19 cellular contexts compared by ENCODE assay signal in genomic region chr7:116148108-116148507, GRCh38.
DNase-seq lines count a peak whose midpoint lies in the region; ATAC-seq, FAIRE-seq and TF ChIP-seq lines count a peak whose summit lies in the region.
"Had no signal": no experiment of that assay in that cellular context is flagged by ENCODE, and none has a peak within 500 bp of the region (broad histone marks: within the 10 kb centered on the region; RNA-seq: fewer than 3 reads in every experiment).

No MANE protein-coding gene starts in this region.

- H3K27me3 ChIP-seq in H1 (replicated peaks in 1 of 4; ENCODE audit: control insufficient read depth in 3 of 4, extremely low read depth in 1 of 4, insufficient read depth in 3 of 4, low read length in 3 of 4) = no peaks in the 10 kb centered on the region
- no peaks in the 10 kb centered on the region for H3K27me3 ChIP-seq in ascending aorta
- H3K27me3 ChIP-seq: BLaER1 treated with 17β-estradiol and CSF1 and Interleukin-3, amounts not matched to agents 10 nM and 100 nM had no signal

- H4K91ac ChIP-seq in H1 (replicated peaks; ENCODE audit: insufficient read length, low read length) = no peak overlapping the region

- ATAC-seq in Right ventricle myocardium superior (ENCODE audit: poor library complexity) (peak; percentile 55), GM18511 (IDR thresholded peaks at IDR 0.05; ENCODE audit: unreplicated experiment) (no peak), HG02870 (IDR thresholded peaks at IDR 0.05; ENCODE audit: unreplicated experiment) (no peak)
- ATAC-seq: GM23338, HCT116 had no signal

- TF ChIP-seq CTCF in H1 (IDR thresholded peaks at IDR 0.05; ENCODE audit: control extremely low read depth in 1 of 3, insufficient read depth in 1 of 3, low read depth in 1 of 3, low read length in 3 of 3) (no peak), ascending aorta (IDR thresholded peaks at IDR 0.05) (no peak)

- intact Hi-C loops in Right ventricle myocardium superior (cut with DNase I) = no loop called here
- intact Hi-C loops in cardiac septum (cut with DNase I) = no loop called here
- intact Hi-C loops in ascending aorta (cut with DNase I) = no loop called here

- no peaks in the 10 kb centered on the region for H3K79me2 ChIP-seq in H1 (ENCODE audit: control insufficient read depth in 1 of 2, insufficient read depth in 2 of 2, low read length in 2 of 2)

- no peak overlapping the region for H2BK12ac ChIP-seq in H1 (ENCODE audit: low read depth, low read length)

- H2BK15ac ChIP-seq in H1 (ENCODE audit: low read length) = no peak overlapping the region

- H3K9me3 ChIP-seq in KOPT-K1 (ENCODE audit: insufficient read depth, low read length, poor library complexity, severe bottlenecking) (no peaks in the 10 kb centered on the region), H1 (ENCODE audit: insufficient read depth in 2 of 2, low read depth in 1 of 2, low read length in 1 of 2) (no peaks in the 10 kb centered on the region), ascending aorta (no peaks in the 10 kb centered on the region)

- no peak overlapping the region for H2AK5ac ChIP-seq in H1 (ENCODE audit: low read depth, low read length)

- FAIRE-seq in H1 (lab: Jason Lieb, UNC) = no peak
- FAIRE-seq: G401.6, GM18507 had no signal

- 0 out of 2 replicates have a peak overlapping the region, but pooled peaks have one; percentile 69 for H2AFZ ChIP-seq in H1 (ENCODE audit: low read length)
- H2AFZ ChIP-seq: GM23338 had no signal

- H3K36me3 ChIP-seq in KOPT-K1 (ENCODE audit: insufficient read depth, low read length) = no peaks in the 10 kb centered on the region
- no peaks in the 10 kb centered on the region for H3K36me3 ChIP-seq in H1 (ENCODE audit: control insufficient read depth in 2 of 4, insufficient read depth in 4 of 4, low read length in 3 of 4)
- no peaks in the 10 kb centered on the region for H3K36me3 ChIP-seq in ascending aorta
- H3K36me3 ChIP-seq: BLaER1 treated with 17β-estradiol and CSF1 and Interleukin-3, amounts not matched to agents 10 nM and 100 nM had no signal

- H4K20me1 ChIP-seq in H1 (replicated peaks in 1 of 2; ENCODE audit: control insufficient read depth in 1 of 2, insufficient read depth in 2 of 2, low read length in 2 of 2) = no peaks in the 10 kb centered on the region
- H4K20me1 ChIP-seq: BLaER1 treated with 17β-estradiol and CSF1 and Interleukin-3, amounts not matched to agents 10 nM and 100 nM had no signal

- no peak overlapping the region for H4K8ac ChIP-seq in H1 (ENCODE audit: extremely low read depth, insufficient read depth, low read length)

- H3K9ac ChIP-seq in H1 (replicated peaks in 1 of 4; ENCODE audit: extremely low read depth in 1 of 4, low read depth in 3 of 4, low read length in 3 of 4) = no peak overlapping the region
- H3K9ac ChIP-seq: BLaER1 treated with 17β-estradiol and CSF1 and Interleukin-3, amounts not matched to agents 10 nM and 100 nM had no signal

- no peak overlapping the region for H3K4ac ChIP-seq in H1 (replicated peaks; ENCODE audit: insufficient read length, low read depth, low read length)

- DNase-seq in Right ventricle myocardium superior (no peak), cardiac septum (ENCODE audit: low spot score) (no peak), H1 (ENCODE audit: low read depth in 1 of 2, low spot score in 2 of 2) (no peak), ascending aorta (ENCODE audit: low spot score in 2 of 2) (no peak)
- DNase-seq: 8988T; CD4-positive, CD25-positive, alpha-beta regulatory T cell; CD8-positive, alpha-beta memory T cell; COR-L47; DMS 273 treated with DMSO at 0.1 percent for 48 hours; H7; HFFc6 had no signal

- no peak for TF ChIP-seq EP300 in H1 (IDR thresholded peaks at IDR 0.05; ENCODE audit: borderline replicate concordance in 1 of 2, low read depth in 2 of 2, low read length in 2 of 2)

- H3K27ac ChIP-seq in KOPT-K1 (ENCODE audit: low read depth, low read length, poor library complexity, severe bottlenecking) = peak overlapping the region; percentile 100
- H3K27ac ChIP-seq in H1 (ENCODE audit: low read depth, low read length) = no peak overlapping the region
- no peak overlapping the region for H3K27ac ChIP-seq in ascending aorta
- H3K27ac ChIP-seq: BLaER1 treated with 17β-estradiol and CSF1 and Interleukin-3, amounts not matched to agents 10 nM and 100 nM had no signal

- no peak overlapping the region for H2BK5ac ChIP-seq in H1 (ENCODE audit: low read depth, low read length)

- H3K4me3 ChIP-seq in H1 (ENCODE audit: extremely low read depth in 1 of 4, insufficient read depth in 2 of 4, low read depth in 3 of 4, low read length in 4 of 4) (no peak overlapping the region), ascending aorta (no peak overlapping the region)
- H3K4me3 ChIP-seq: BLaER1 treated with 17β-estradiol and CSF1 and Interleukin-3, amounts not matched to agents 10 nM and 100 nM; GM23338 had no signal

- no peak overlapping the region for H3K56ac ChIP-seq in H1 (replicated peaks; ENCODE audit: insufficient read length, low read depth, low read length)

- H4K5ac ChIP-seq in H1 (ENCODE audit: insufficient read length, low read depth, low read length) = no peak overlapping the region

- H3K23ac ChIP-seq in H1 (ENCODE audit: insufficient read length) = no peak overlapping the region

- no peak for TF ChIP-seq POLR2A in H1 (IDR thresholded peaks at IDR 0.05; ENCODE audit: control extremely low read depth in 1 of 2, low read depth in 2 of 2, low read length in 2 of 2)

- CTCF ChIA-PET in H1 (lab: Charles Lee; ENCODE audit: partially characterized antibody) = no interaction called here

- H3K14ac ChIP-seq in H1 (ENCODE audit: insufficient read length) = no peak overlapping the region

- H2BK120ac ChIP-seq in H1 (replicated peaks; ENCODE audit: low read depth, low read length) = no peak overlapping the region

- no peaks in the 10 kb centered on the region for H3K79me1 ChIP-seq in H1 (ENCODE audit: low read depth, low read length)

- WGBS in H1 (ENCODE audit: extremely low coverage in 1 of 2, insufficient coverage in 1 of 2, insufficient read length in 1 of 2, insufficient replicate concordance in 2 of 2, low coverage in 1 of 2, low lambda C conversion rate in 2 of 2, missing lambda C conversion rate in 1 of 2), 2 experiments = 93% methylated on average over 3 of the region's 3 CpGs; no CpG with 5 or more reads in 1 of the 2 experiments

- H3K4me1 ChIP-seq in H1 (replicated peaks in 1 of 4; ENCODE audit: control insufficient read depth in 3 of 4, insufficient read depth in 4 of 4, low read length in 3 of 4) = no peaks in the 10 kb centered on the region
- H3K4me1 ChIP-seq in ascending aorta = no peaks in the 10 kb centered on the region

- H3K4me2 ChIP-seq in H1 (ENCODE audit: insufficient read depth in 1 of 2, low read depth in 2 of 2, low read length in 2 of 2) = no peak overlapping the region
- H3K4me2 ChIP-seq: BLaER1 treated with 17β-estradiol and CSF1 and Interleukin-3, amounts not matched to agents 10 nM and 100 nM; GM23338 had no signal

- H3K23me2 ChIP-seq in H1 (ENCODE audit: low read depth, low read length) = no peaks in the 10 kb centered on the region

- H2BK20ac ChIP-seq in H1 (ENCODE audit: low read length) = no peak overlapping the region

- POLR2A ChIA-PET in H1 (lab: Charles Lee; ENCODE audit: partially characterized antibody) = no interaction called here

- TF ChIP-seq RAD21 in H1 (IDR thresholded peaks at IDR 0.05 in 1 of 2, conservative IDR thresholded peaks at IDR 0.05 in 1 of 2; ENCODE audit: low read depth in 2 of 2, low read length in 2 of 2) = no peak

- no peak overlapping the region for H3K18ac ChIP-seq in H1 (ENCODE audit: extremely low read depth, low read length)

TF ChIP-seq in H1, 55 proteins besides CTCF, POLR2A, EP300 and RAD21:
- no peak for TF ChIP-seq JUND (IDR thresholded peaks at IDR 0.05; ENCODE audit: low read length)
- no peak for TF ChIP-seq RXRA (IDR thresholded peaks at IDR 0.05; ENCODE audit: insufficient read depth, low read depth, low read length)
- TF ChIP-seq SIX5 (IDR thresholded peaks at IDR 0.05; ENCODE audit: low read depth, low read length) = no peak
- TF ChIP-seq TBP (IDR thresholded peaks at IDR 0.05; ENCODE audit: low read depth, low read length) = no peak
- TF ChIP-seq CHD2 (IDR thresholded peaks at IDR 0.05; ENCODE audit: low read length) = no peak
- TF ChIP-seq NANOG (IDR thresholded peaks at IDR 0.05; ENCODE audit: insufficient read depth, low read depth, low read length, poor library complexity, severe bottlenecking) = no peak
- TF ChIP-seq, protein P1, sequence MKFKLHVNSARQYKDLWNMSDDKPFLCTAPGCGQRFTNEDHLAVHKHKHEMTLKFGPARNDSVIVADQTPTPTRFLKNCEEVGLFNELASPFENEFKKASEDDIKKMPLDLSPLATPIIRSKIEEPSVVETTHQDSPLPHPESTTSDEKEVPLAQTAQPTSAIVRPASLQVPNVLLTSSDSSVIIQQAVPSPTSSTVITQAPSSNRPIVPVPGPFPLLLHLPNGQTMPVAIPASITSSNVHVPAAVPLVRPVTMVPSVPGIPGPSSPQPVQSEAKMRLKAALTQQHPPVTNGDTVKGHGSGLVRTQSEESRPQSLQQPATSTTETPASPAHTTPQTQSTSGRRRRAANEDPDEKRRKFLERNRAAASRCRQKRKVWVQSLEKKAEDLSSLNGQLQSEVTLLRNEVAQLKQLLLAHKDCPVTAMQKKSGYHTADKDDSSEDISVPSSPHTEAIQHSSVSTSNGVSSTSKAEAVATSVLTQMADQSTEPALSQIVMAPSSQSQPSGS (IDR thresholded peaks at IDR 0.05; ENCODE audit: low read length) = no peak
- TF ChIP-seq EGR1 (IDR thresholded peaks at IDR 0.05; ENCODE audit: borderline replicate concordance, low read depth, low read length) = no peak
- no peak for TF ChIP-seq KDM1A (IDR thresholded peaks at IDR 0.05; ENCODE audit: borderline replicate concordance, low read length)
- TF ChIP-seq BACH1 (IDR thresholded peaks at IDR 0.05; ENCODE audit: low read length) = no peak
- no peak for TF ChIP-seq CBX5 (IDR thresholded peaks at IDR 0.05; ENCODE audit: low read depth, low read length)
- TF ChIP-seq POU5F1 (IDR thresholded peaks at IDR 0.05; ENCODE audit: low read depth, low read length) = no peak
- TF ChIP-seq JUN (IDR thresholded peaks at IDR 0.05; ENCODE audit: low read depth, low read length) = no peak
- TF ChIP-seq ZNF274 (IDR thresholded peaks at IDR 0.05; ENCODE audit: borderline replicate concordance, extremely low read depth, low read length) = no peak
- TF ChIP-seq RFX5 (IDR thresholded peaks at IDR 0.05; ENCODE audit: borderline replicate concordance, low read depth, low read length) = no peak
